Comparison of ENCODE assay signal across 15 cellular contexts in genomic region chr1:8520483-8520966, GRCh38.
A peak's percentile ranks its signal among the peaks of the same experiment; 100 is the strongest.
DNase-seq lines count a peak whose midpoint lies in the region; FAIRE-seq and TF ChIP-seq lines count a peak whose summit lies in the region.
"Had no signal": no experiment of that assay in that cellular context is flagged by ENCODE, and none has a peak within 500 bp of the region (broad histone marks: within the 10 kb centered on the region; RNA-seq: fewer than 3 reads in every experiment).

No MANE protein-coding gene starts in this region.

- TF ChIP-seq POLR2A in GM12891 (IDR thresholded peaks at IDR 0.05; ENCODE audit: low read depth, low read length) = no peak

- no peak for FAIRE-seq in GM12891 (lab: Jason Lieb, UNC)

- TF ChIP-seq CTCF in dorsolateral prefrontal cortex (IDR thresholded peaks at IDR 0.05 in 54 of 56, conservative IDR thresholded peaks at IDR 0.05 in 2 of 56; ENCODE audit: low read depth in 1 of 56, partially characterized antibody in 56 of 56) = no peak
- no peak for TF ChIP-seq CTCF in progenitor cell of endocrine pancreas (IDR thresholded peaks at IDR 0.05; ENCODE audit: unreplicated experiment)
- no peak for TF ChIP-seq CTCF in RWPE1 (conservative IDR thresholded peaks at IDR 0.05; ENCODE audit: low read depth)

- no peaks in the 10 kb centered on the region for H3K27me3 Mint-ChIP-seq in T-helper 2 cell treated with Interferon-gamma antibody and Interleukin-4, amounts not matched to agents 5 μg/mL and 100 μg/mL, for 36 hours (ENCODE audit: low read depth)
- no peaks in the 10 kb centered on the region for H3K27me3 Mint-ChIP-seq in progenitor cell of endocrine pancreas

- no peak for DNase-seq in T-helper 2 cell treated with Interferon-gamma antibody and Interleukin-4, amounts not matched to agents 5 μg/mL and 100 μg/mL, for 36 hours (ENCODE audit: low spot score)
- DNase-seq in T-helper 2 cell (no peak), M059J (ENCODE audit: low read depth) (peak; percentile 54), dorsolateral prefrontal cortex (no peak), progenitor cell of endocrine pancreas (ENCODE audit: low spot score, unreplicated experiment) (no peak), GM12891 (ENCODE audit: insufficient read length, low spot score) (no peak), RWPE1 (ENCODE audit: low spot score) (no peak), hepatic stellate cell (ENCODE audit: low spot score) (no peak)
- DNase-seq: adrenal gland, COR-L47, foreskin fibroblast, NCI-H2107, T-helper 1 cell, transverse colon had no signal

- H3K4me3 ChIP-seq in dorsolateral prefrontal cortex = no peak overlapping the region
- H3K4me3 ChIP-seq: adrenal gland, transverse colon had no signal

- CTCF ChIA-PET in RWPE1 (lab: Yijun Ruan, JAX) = interaction anchor here (0.7 kb wide), 1 partner anchor 38 kb away, joined by 3 read pairs; no protein-coding TSS in a partner anchor

- H3K9me3 Mint-ChIP-seq in T-helper 2 cell treated with Interferon-gamma antibody and Interleukin-4, amounts not matched to agents 5 μg/mL and 100 μg/mL, for 36 hours = no peaks in the 10 kb centered on the region
- no peaks in the 10 kb centered on the region for H3K9me3 Mint-ChIP-seq in progenitor cell of endocrine pancreas (ENCODE audit: low read depth)

- H3K4me1 Mint-ChIP-seq in T-helper 2 cell treated with Interferon-gamma antibody and Interleukin-4, amounts not matched to agents 5 μg/mL and 100 μg/mL, for 36 hours (ENCODE audit: low read depth) = peaks cover 61% of the 10 kb centered on the region
- H3K4me1 Mint-ChIP-seq in progenitor cell of endocrine pancreas (ENCODE audit: low read depth) = peaks cover 34% of the 10 kb centered on the region

- H3K36me3 Mint-ChIP-seq in T-helper 2 cell treated with Interferon-gamma antibody and Interleukin-4, amounts not matched to agents 5 μg/mL and 100 μg/mL, for 36 hours (ENCODE audit: low read depth) = peaks cover 21% of the 10 kb centered on the region
- peaks cover 14% of the 10 kb centered on the region for H3K36me3 Mint-ChIP-seq in progenitor cell of endocrine pancreas (ENCODE audit: insufficient read depth)

- peak overlapping the region in 35 of 59 donors; percentile 7 to 95 (median 53) for H3K27ac ChIP-seq in dorsolateral prefrontal cortex
- H3K27ac ChIP-seq in RWPE1 = no peak overlapping the region
- H3K27ac ChIP-seq: 22Rv1, adrenal gland had no signal

- POLR2A ChIA-PET in RWPE1 (lab: Yijun Ruan, JAX; ENCODE audit: low non-redundant PET) = no interaction called here

- no peak overlapping the region for H3K4me3 Mint-ChIP-seq in T-helper 2 cell treated with Interferon-gamma antibody and Interleukin-4, amounts not matched to agents 5 μg/mL and 100 μg/mL, for 36 hours
- no peak overlapping the region for H3K4me3 Mint-ChIP-seq in progenitor cell of endocrine pancreas (ENCODE audit: low read depth)

- intact Hi-C loops in dorsolateral prefrontal cortex (cut with DNase I) = loop anchor here in 1 of 2 donors (5.0 kb wide), 1 partner anchor 53 kb away; no protein-coding TSS in a partner anchor

- peak overlapping the region; percentile 42 for H3K27ac Mint-ChIP-seq in T-helper 2 cell treated with Interferon-gamma antibody and Interleukin-4, amounts not matched to agents 5 μg/mL and 100 μg/mL, for 36 hours
- H3K27ac Mint-ChIP-seq in progenitor cell of endocrine pancreas = peak overlapping the region; percentile 94

- H3K27me3 ChIP-seq in dorsolateral prefrontal cortex = no peaks in the 10 kb centered on the region
- H3K27me3 ChIP-seq: adrenal gland, transverse colon had no signal

TF ChIP-seq in GM12891, 5 proteins besides CTCF, POLR2A, EP300 and RAD21:
- no peak for TF ChIP-seq SPI1 (IDR thresholded peaks at IDR 0.05; ENCODE audit: low read depth, low read length)
- no peak for TF ChIP-seq POLR2AphosphoS5 (IDR thresholded peaks at IDR 0.05; ENCODE audit: low read depth, low read length)
- no peak for TF ChIP-seq PAX5 (IDR thresholded peaks at IDR 0.05; ENCODE audit: insufficient read depth, low read length, severe bottlenecking)
- TF ChIP-seq POU2F2 (IDR thresholded peaks at IDR 0.05; ENCODE audit: low read depth, low read length) = no peak
- TF ChIP-seq TAF1 (IDR thresholded peaks at IDR 0.05; ENCODE audit: low read depth, low read length) = no peak
